Comparison of ENCODE assay signal across 22 cellular contexts in genomic region chr7:37508063-37508462, GRCh38. TPM values are rescaled to one million over a fixed set of nuclear protein-coding genes. Genes with fewer than 3 reads are reported as not detected.
"Had no signal": no experiment of that assay in that cellular context is flagged by ENCODE, and none has a peak within 500 bp of the region (broad histone marks: within the 10 kb centered on the region; RNA-seq: fewer than 3 reads in every experiment).

No MANE protein-coding gene starts in this region.

- H3K36me3 ChIP-seq: gastroesophageal sphincter, left ventricle myocardium inferior, ovary, suprapubic skin, tibial artery, upper lobe of right lung had no signal

- H3K27ac ChIP-seq: gastroesophageal sphincter, left ventricle myocardium inferior, ovary, suprapubic skin, tibial artery, upper lobe of right lung had no signal

- H3K36me3 Mint-ChIP-seq: natural killer cell; stimulated activated effector memory CD8-positive, alpha-beta T cell treated with anti-CD3 and anti-CD28 coated beads, Interleukin-12 subunit alpha, Interleukin-12 subunit beta, amount 100 ng/mL, for 72 hours had no signal

- H3K9me3 Mint-ChIP-seq: central memory CD8-positive, alpha-beta T cell; dendritic cell treated with granulocyte-macrophage colony-stimulating factor and Interleukin-4, amounts not matched to agents 40 ng/mL and 50 ng/mL, for 4 days; immature natural killer cell; natural killer cell; neural crest cell; stimulated activated effector memory CD8-positive, alpha-beta T cell treated with anti-CD3 and anti-CD28 coated beads, Interleukin-12 subunit alpha, Interleukin-12 subunit beta, amount 100 ng/mL, for 72 hours had no signal

- H3K4me3 Mint-ChIP-seq: central memory CD8-positive, alpha-beta T cell; dendritic cell treated with granulocyte-macrophage colony-stimulating factor and Interleukin-4, amounts not matched to agents 40 ng/mL and 50 ng/mL, for 4 days; immature natural killer cell; natural killer cell; neural crest cell; stimulated activated effector memory CD8-positive, alpha-beta T cell treated with anti-CD3 and anti-CD28 coated beads, Interleukin-12 subunit alpha, Interleukin-12 subunit beta, amount 100 ng/mL, for 72 hours had no signal

- H3K4me1 ChIP-seq: suprapubic skin, tibial artery, upper lobe of right lung had no signal

- DNase-seq: effector CD4-positive, alpha-beta T cell; immature natural killer cell; left ventricle myocardium inferior; natural killer cell; nucleus accumbens; ovary; right cardiac atrium; stimulated activated CD4-positive, alpha-beta T cell treated with anti-CD3 and anti-CD28 coated beads, Interleukin-4, amount 100 ng/mL, for 1 hour; stimulated activated CD8-positive, alpha-beta memory T cell treated with anti-CD3 and anti-CD28 coated beads, Interleukin-4, amount 100 ng/mL, for 48 hours; stimulated activated naive CD8-positive, alpha-beta T cell treated with anti-CD3 and anti-CD28 coated beads, Interleukin-15, Interleukin-2, amounts not matched to agents 100 U/mL and 50 U/mL, for 24 hours; tibial artery; upper lobe of right lung had no signal

- ATAC-seq: esophagus mucosa; gastroesophageal sphincter; natural killer cell; right cardiac atrium; stimulated activated effector memory CD8-positive, alpha-beta T cell treated with anti-CD3 and anti-CD28 coated beads, Interleukin-12 subunit alpha, Interleukin-12 subunit beta, amount 100 ng/mL, for 72 hours; stimulated activated naive CD8-positive, alpha-beta T cell treated with anti-CD3 and anti-CD28 coated beads, Interleukin-15, Interleukin-2, amounts not matched to agents 100 U/mL and 50 U/mL, for 24 hours; upper lobe of right lung had no signal

- H3K27me3 ChIP-seq: gastroesophageal sphincter, ovary, suprapubic skin, tibial artery, upper lobe of right lung had no signal

- H3K27ac Mint-ChIP-seq: dendritic cell treated with granulocyte-macrophage colony-stimulating factor and Interleukin-4, amounts not matched to agents 40 ng/mL and 50 ng/mL, for 4 days; immature natural killer cell; natural killer cell; progenitor cell of endocrine pancreas; stimulated activated effector memory CD8-positive, alpha-beta T cell treated with anti-CD3 and anti-CD28 coated beads, Interleukin-12 subunit alpha, Interleukin-12 subunit beta, amount 100 ng/mL, for 72 hours had no signal

- H3K4me1 Mint-ChIP-seq: central memory CD8-positive, alpha-beta T cell; immature natural killer cell; natural killer cell; stimulated activated effector memory CD8-positive, alpha-beta T cell treated with anti-CD3 and anti-CD28 coated beads, Interleukin-12 subunit alpha, Interleukin-12 subunit beta, amount 100 ng/mL, for 72 hours had no signal

- H3K9me3 ChIP-seq: gastroesophageal sphincter, left ventricle myocardium inferior, ovary, suprapubic skin, tibial artery, upper lobe of right lung had no signal

- H3K4me3 ChIP-seq: gastroesophageal sphincter, left ventricle myocardium inferior, lung, ovary, suprapubic skin, tibial artery, upper lobe of right lung had no signal

RNA-seq across cellular contexts. Expression of gene ELMO1, which starts 59.4 kb away (rescaled TPM):
- polyA plus RNA-seq: keratinocyte had no signal
